ENCODE assay signal across 8 cellular contexts in genomic region chrX:23782863-23783568, GRCh38. TPM values are rescaled to one million over a fixed set of nuclear protein-coding genes. Genes with fewer than 3 reads are reported as not detected.
DNase-seq lines count a peak whose midpoint lies in the region; ATAC-seq, FAIRE-seq and TF ChIP-seq lines count a peak whose summit lies in the region.

Gene SAT1 (plus strand): TSS chrX:23783173. CDS start chrX:23783352, 179 bp downstream.

- POLR2A ChIA-PET in A549 (lab: Yijun Ruan, JAX), result interaction anchor here (0.6 to 4.8 kb wide), 36 partner anchors 10 to 271 kb away, joined by 3 to 218 read pairs (median 4); partner anchors contain the start of genes ACOT9, APOO, CXorf58 and EIF2S3

- CTCF ChIA-PET in A549 (lab: Yijun Ruan, JAX), result interaction anchor here (0.7 to 7.9 kb wide), 38 partner anchors 10 to 271 kb away, joined by 3 to 122 read pairs (median 6); partner anchors contain the start of genes ACOT9, APOO, CXorf58 and EIF2S3

- H3K4me2 ChIP-seq in A549, result peak within 1 kb of the TSS; percentile 89

- peak; percentile 73 to 88 for TF ChIP-seq RAD21 in A549 (conservative IDR thresholded peaks at IDR 0.05 in 1 of 2, IDR thresholded peaks at IDR 0.05 in 1 of 2)

- peak; percentile 80 for TF ChIP-seq CTCF in A549 (IDR thresholded peaks at IDR 0.05)
- peak; percentile 55 to 89 (median 75) for TF ChIP-seq CTCF in body of pancreas (IDR thresholded peaks at IDR 0.05)
- peak; percentile 69 to 85 (median 83) for TF ChIP-seq CTCF in gastrocnemius medialis (IDR thresholded peaks at IDR 0.05 in 4 of 5, conservative IDR thresholded peaks at IDR 0.05 in 1 of 5)

- no peaks in the 10 kb centered on the region for H3K9me3 ChIP-seq in A549
- H3K9me3 ChIP-seq in body of pancreas, result no peaks in the 10 kb centered on the region
- no peaks in the 10 kb centered on the region for H3K9me3 ChIP-seq in gastrocnemius medialis

- H3K27ac ChIP-seq in A549, result peak within 1 kb of the TSS; percentile 94 to 96
- peak within 1 kb of the TSS; percentile 79 to 93 (median 92) for H3K27ac ChIP-seq in body of pancreas
- H3K27ac ChIP-seq in gastrocnemius medialis, result peak within 1 kb of the TSS; percentile 94 to 96 (median 94)

- H3K4me1 ChIP-seq in A549, result peaks cover 42% of the 10 kb centered on the region
- no peaks in the 10 kb centered on the region for H3K4me1 ChIP-seq in body of pancreas
- peaks cover 0 to 16% of the 10 kb centered on the region in 2 donors for H3K4me1 ChIP-seq in gastrocnemius medialis

- H3K4me3 ChIP-seq in A549 (peak within 1 kb of the TSS; percentile 86), body of pancreas (peak within 1 kb of the TSS; percentile 48 to 53), gastrocnemius medialis (peak within 1 kb of the TSS; percentile 65 to 85 (median 70))

- H3K27me3 ChIP-seq in body of pancreas (no peaks in the 10 kb centered on the region), gastrocnemius medialis (no peaks in the 10 kb centered on the region)

- FAIRE-seq in A549 (lab: Jason Lieb, UNC), result no peak
- FAIRE-seq in TTC549 (lab: Jason Lieb, UNC), result peak; percentile 95

- WGBS in A549 (ENCODE audit: missing lambda C conversion rate), result 1% methylated on average over 19 of the region's 55 CpGs
- 0 to 1% methylated on average over 3 to 37 of the region's 55 CpGs for WGBS in body of pancreas, 2 donors

- TF ChIP-seq POLR2A in A549 (IDR thresholded peaks at IDR 0.05; ENCODE audit: low read length) (peak; percentile 99), GM18526 (IDR thresholded peaks at IDR 0.05; ENCODE audit: extremely low read depth, insufficient read length) (peak; percentile 100), body of pancreas (IDR thresholded peaks at IDR 0.05) (peak; percentile 95 to 99 (median 99)), gastrocnemius medialis (IDR thresholded peaks at IDR 0.05) (peak; percentile 92 to 96)

- ATAC-seq in A549, result peak; percentile 80 to 84
- peak; percentile 81 for ATAC-seq in HG03066 (IDR thresholded peaks at IDR 0.05; ENCODE audit: low read depth, unreplicated experiment)
- peak; percentile 97 for ATAC-seq in body of pancreas
- ATAC-seq in gastrocnemius medialis, result peak; percentile 87 to 90

- peak; percentile 71 to 97 for DNase-seq in A549 (ENCODE audit: low read depth in 1 of 2, low spot score in 1 of 2)
- peak; percentile 95 for DNase-seq in NCI-H2107 treated with DMSO at 0.1 percent for 48 hours (lab: John Stamatoyannopoulos, UW; ENCODE audit: unreplicated experiment)
- DNase-seq in body of pancreas, result peak; percentile 95 to 97 (median 96)
- peak; percentile 45 for DNase-seq in iPS DF 19.7 (ENCODE audit: low read depth, low spot score)
- DNase-seq in gastrocnemius medialis, result peak; percentile 91 to 94

- intact Hi-C loops in body of pancreas (cut with DNase I) (no loop called here), gastrocnemius medialis (cut with DNase I; ENCODE audit: low total_unique reads) (loop anchor here (1.0 to 10.0 kb wide), 4 partner anchors 40 to 119 kb away; partner anchors contain the start of genes ACOT9 and PRDX4)

- no peaks in the 10 kb centered on the region for H3K36me3 ChIP-seq in body of pancreas (replicated peaks in 1 of 2; ENCODE audit: insufficient read depth in 1 of 2, low read depth in 2 of 2)
- no peaks in the 10 kb centered on the region for H3K36me3 ChIP-seq in gastrocnemius medialis

- TF ChIP-seq EP300 in A549 (IDR thresholded peaks at IDR 0.05), result peak in 1 of 2 experiments; percentile 35; a peak in 1 of 5 replicates

- in situ Hi-C loops in gastrocnemius medialis (cut with MboI; ENCODE audit: low sequenced_read_pairs in 4 of 4), result loop anchor here (5.0 to 10.0 kb wide), 3 partner anchors 119 to 272 kb away; partner anchors contain the start of genes APOO (in 3 of the 4), CXorf58 (in 3 of the 4) and EIF2S3 (in 1 of the 4)

TF ChIP-seq in A549, 52 proteins besides CTCF, POLR2A, EP300 and RAD21 (continues in another document):
- TF ChIP-seq HES2 (IDR thresholded peaks at IDR 0.05), result no peak
- no peak for TF ChIP-seq RNF2 (IDR thresholded peaks at IDR 0.05; ENCODE audit: borderline replicate concordance, low read depth)
- TF ChIP-seq CHD4 (IDR thresholded peaks at IDR 0.05; ENCODE audit: borderline replicate concordance), result no peak
- TF ChIP-seq REST (IDR thresholded peaks at IDR 0.05), result peak; percentile 51; the same call in 1 of the 2 replicates
- no peak for TF ChIP-seq FOSL2 (IDR thresholded peaks at IDR 0.05)
- peak; percentile 21; the same call in 1 of the 2 replicates for TF ChIP-seq FOSL2 (CRISPR knock-in tag; IDR thresholded peaks at IDR 0.05)
- TF ChIP-seq CBX2 (IDR thresholded peaks at IDR 0.05; ENCODE audit: borderline replicate concordance, low read depth), result no peak
- TF ChIP-seq ZC3H11A (IDR thresholded peaks at IDR 0.05), result no peak
- TF ChIP-seq TFCP2L1 (CRISPR knock-in tag; IDR thresholded peaks at IDR 0.05), result peak; percentile 79; the same call in 1 of the 2 replicates
- no peak for TF ChIP-seq HOXA7 (CRISPR knock-in tag; IDR thresholded peaks at IDR 0.05)
- peak; percentile 81; the same call in 1 of the 2 replicates for TF ChIP-seq TP53 (CRISPR knock-in tag; IDR thresholded peaks at IDR 0.05)
- TF ChIP-seq PBX3 (IDR thresholded peaks at IDR 0.05), result peak; percentile 81; the same call in 1 of the 2 replicates
- no peak for TF ChIP-seq BHLHE40 (IDR thresholded peaks at IDR 0.05; ENCODE audit: low read depth, low read length)
- no peak for TF ChIP-seq SREBF2 (IDR thresholded peaks at IDR 0.05)
- no peak for TF ChIP-seq HOXB13 (CRISPR knock-in tag; IDR thresholded peaks at IDR 0.05; ENCODE audit: low read depth)
- TF ChIP-seq PHF8 (IDR thresholded peaks at IDR 0.05; ENCODE audit: borderline replicate concordance, low read depth), result peak; percentile 34; the same call in 1 of the 2 replicates
- TF ChIP-seq GATA3 (IDR thresholded peaks at IDR 0.05; ENCODE audit: borderline replicate concordance), result no peak; the same call in 1 of the 2 replicates
- TF ChIP-seq HMGXB4 (CRISPR knock-in tag; IDR thresholded peaks at IDR 0.05; ENCODE audit: borderline replicate concordance), result no peak
- TF ChIP-seq ZSCAN20 (CRISPR knock-in tag; IDR thresholded peaks at IDR 0.05), result no peak

RNA-seq across cellular contexts. Expression of gene SAT1, which starts in this region (rescaled TPM):
- polyA plus RNA-seq in A549 (2011; rRNA removed), result 2,314 and 3,185 TPM in 2 replicates
- polyA plus RNA-seq in A549 (2012; cell fraction: cytosol; rRNA removed), result 394 and 479 TPM in 2 replicates
- 830 and 1,625 TPM in 2 replicates for polyA plus RNA-seq in A549 (2012; cell fraction: nucleus; rRNA removed)
- polyA plus RNA-seq in A549 (2017; fragmentation: RNase III; extraction: RNeasy Plus Mini Kit Qiagen cat#74134 plus additional on column Dnase treatment), result 458 to 607 TPM (median 585 TPM) in 3 replicates
- 644 and 676 TPM in 2 replicates for polyA minus RNA-seq in A549 (2011; rRNA and poly(A)+ RNA removed)
- total RNA-seq in body of pancreas, result 100 to 1,000 TPM; 483 to 493 TPM
- 100 to 1,000 TPM in 1 of 4 donors, 10 to 100 TPM in 3; 46.1 to 122 (median 81.4) TPM for total RNA-seq in gastrocnemius medialis

Comparison
In these comparisons a context has a peak if more than half of its experiments do, and no peak if none do; other contexts are left out.
1. Peak in every context shown above with its lines: DNase-seq, ATAC-seq, H3K4me3 ChIP-seq and H3K27ac ChIP-seq.
2. DNase-seq: peak in every context shown above with its lines; median percentile 96 in body of pancreas; 95 in NCI-H2107 treated with DMSO at 0.1 percent for 48 hours; 92 in gastrocnemius medialis; 84 in A549; 45 in iPS DF 19.7.